30 cellular contexts compared by ENCODE assay signal in genomic region chr2:46590319-46590718, GRCh38.
"Had no signal": no experiment of that assay in that cellular context is flagged by ENCODE, and none has a peak within 500 bp of the region (broad histone marks: within the 10 kb centered on the region; RNA-seq: fewer than 3 reads in every experiment).

No MANE protein-coding gene starts in this region.

- H2AFZ ChIP-seq: neural progenitor cell, parathyroid adenoma had no signal

- ATAC-seq: naive thymus-derived CD4-positive, alpha-beta T cell; natural killer cell; psoas muscle; right cardiac atrium; sciatic nerve; stimulated activated memory B cell treated with anti-CD40 and anti-IgM and Interleukin-4, amounts not matched to agents 10 μg/mL and 1 μg/mL and 100 μg/mL, for 72 hours; stimulated activated naive CD8-positive, alpha-beta T cell treated with anti-CD3 and anti-CD28 coated beads, Interleukin-15, amount 100 ng/mL, for 72 hours; stimulated activated naive CD8-positive, alpha-beta T cell treated with anti-CD3 and anti-CD28 coated beads, Interleukin-15, Interleukin-2, amounts not matched to agents 100 U/mL and 50 U/mL, for 24 hours had no signal

- DNase-seq: naive thymus-derived CD4-positive, alpha-beta T cell; natural killer cell; occipital lobe; ovary; posterior cingulate gyrus; psoas muscle; right cardiac atrium; spleen; stimulated activated CD4-positive, alpha-beta T cell treated with anti-CD3 and anti-CD28 coated beads, Interleukin-12 subunit alpha, Interleukin-12 subunit beta, amount 100 ng/mL, for 4 hours; stimulated activated CD4-positive, alpha-beta T cell treated with anti-CD3 and anti-CD28 coated beads, Interleukin-1b, Interleukin-23, amount 100 ng/mL, for 48 hours; stimulated activated CD4-positive, alpha-beta T cell treated with anti-CD3 and anti-CD28 coated beads, Interleukin-4, amount 100 ng/mL, for 1 hour; stimulated activated CD4-positive, alpha-beta T cell treated with anti-CD3 and anti-CD28 coated beads, Interleukin-4, amount 100 ng/mL, for 4 hours; stimulated activated CD8-positive, alpha-beta memory T cell treated with anti-CD3 and anti-CD28 coated beads, Interleukin-4, amount 100 ng/mL, for 48 hours; stimulated activated naive CD4-positive, alpha-beta T cell; stimulated activated naive CD8-positive, alpha-beta T cell treated with anti-CD3 and anti-CD28 coated beads, Interleukin-15, amount 100 ng/mL, for 72 hours; stimulated activated naive CD8-positive, alpha-beta T cell treated with anti-CD3 and anti-CD28 coated beads, Interleukin-15, Interleukin-2, amounts not matched to agents 100 U/mL and 50 U/mL, for 24 hours; substantia nigra; testis; trophoblast cell; upper lobe of left lung had no signal

- H3K9me3 ChIP-seq: ovary, psoas muscle, spleen, suprapubic skin, testis, tibial nerve, upper lobe of left lung, vagina had no signal

- FAIRE-seq: urothelium cell line had no signal

- H3K9ac ChIP-seq: neural progenitor cell, parathyroid adenoma had no signal

- H3K79me2 ChIP-seq: parathyroid adenoma had no signal

- H3K4me1 ChIP-seq: neural progenitor cell, parathyroid adenoma, suprapubic skin, testis, upper lobe of left lung, vagina had no signal

- H3K4me2 ChIP-seq: neural progenitor cell, smooth muscle cell had no signal

- H3K27me3 ChIP-seq: neural progenitor cell, ovary, spleen, suprapubic skin, testis, tibial nerve, upper lobe of left lung, vagina had no signal

- H3K27ac ChIP-seq: neural progenitor cell, ovary, parathyroid adenoma, psoas muscle, skin epidermis, spleen, suprapubic skin, testis, tibial nerve, upper lobe of left lung, vagina had no signal

- H3K4me3 ChIP-seq: neural progenitor cell, ovary, psoas muscle, skin epidermis, smooth muscle cell, spleen, suprapubic skin, testis, tibial nerve, upper lobe of left lung, vagina had no signal

- H3K36me3 ChIP-seq: neural progenitor cell, ovary, suprapubic skin, upper lobe of left lung, vagina had no signal
